In genomic region chr20:36183155-36183944, GRCh38 we compare ENCODE assay signal across 23 cellular contexts. TPM values are rescaled to one million over a fixed set of nuclear protein-coding genes. Genes with fewer than 3 reads are reported as not detected.
DNase-seq lines count a peak whose midpoint lies in the region; ATAC-seq, FAIRE-seq and TF ChIP-seq lines count a peak whose summit lies in the region.
"Had no signal": no experiment of that assay in that cellular context is flagged by ENCODE, and none has a peak within 500 bp of the region (broad histone marks: within the 10 kb centered on the region; RNA-seq: fewer than 3 reads in every experiment).

No MANE protein-coding gene starts in this region.

- no peaks in the 10 kb centered on the region for H4K20me1 ChIP-seq in astrocyte (ENCODE audit: insufficient read depth, low read length)

- intact Hi-C loops in right lobe of liver (cut with DNase I) = no loop called here
- intact Hi-C loops in natural killer cell (cut with micrococcal nuclease) = no loop called here

- POLR2A ChIA-PET in activated CD4-positive, alpha-beta memory T cell treated with anti-CD3 and anti-CD28 coated beads, Interleukin-2, amount 10 ng/mL, durations not matched to agents 7 days and 5 days (lab: Charles Lee) = no interaction called here

- H3K9me3 ChIP-seq in astrocyte (ENCODE audit: insufficient read depth, low read depth, low read length) = no peaks in the 10 kb centered on the region
- no peaks in the 10 kb centered on the region for H3K9me3 ChIP-seq in right lobe of liver
- H3K9me3 ChIP-seq: SK-N-SH had no signal

- TF ChIP-seq POLR2A in right lobe of liver (IDR thresholded peaks at IDR 0.05) = no peak

- DNase-seq in DMS53 (lab: John Stamatoyannopoulos, UW) (peak; percentile 64), DMS53 treated with DMSO at 0.1 percent for 48 hours (lab: John Stamatoyannopoulos, UW; ENCODE audit: unreplicated experiment) (no peak), astrocyte (ENCODE audit: low read depth) (no peak), right lobe of liver (peak; percentile 35 to 61 (median 55)), NCI-H748 (lab: John Stamatoyannopoulos, UW; ENCODE audit: unreplicated experiment) (no peak), natural killer cell (no peak), chondrocyte (ENCODE audit: low spot score) (no peak)
- no peak for DNase-seq in activated CD4-positive, alpha-beta memory T cell treated with anti-CD3 and anti-CD28 coated beads, Interleukin-2, amount 10 ng/mL, durations not matched to agents 7 days and 5 days
- DNase-seq: CD4-positive, alpha-beta memory T cell; GDM1; Kasumi-1; MM.1S; NCI-H1092 treated with DMSO at 0.1 percent for 48 hours; NCI-H1694; NCI-H510A treated with DMSO at 0.1 percent for 48 hours; Right ventricle myocardium superior; SK-N-SH had no signal

- H3K27me3 ChIP-seq in astrocyte (ENCODE audit: insufficient read depth, low read length) (no peaks in the 10 kb centered on the region), right lobe of liver (no peaks in the 10 kb centered on the region)

- H3K27ac ChIP-seq in astrocyte (ENCODE audit: low read depth, low read length) (no peak overlapping the region), right lobe of liver (peak overlapping the region in 1 of 3 donors; percentile 49)
- H3K27ac ChIP-seq: 22Rv1 had no signal

- H3K36me3 ChIP-seq in astrocyte (ENCODE audit: insufficient read depth, low read length) (no peaks in the 10 kb centered on the region), right lobe of liver (no peaks in the 10 kb centered on the region)

- H3K4me1 ChIP-seq in astrocyte (ENCODE audit: insufficient read depth, low read length) = peaks cover 7% of the 10 kb centered on the region
- H3K4me1 ChIP-seq in right lobe of liver = peaks cover 0 to 12% (median 0%) of the 10 kb centered on the region in 4 donors

- H2AFZ ChIP-seq in astrocyte (ENCODE audit: low read depth, low read length) = no peak overlapping the region

- H3K9me3 Mint-ChIP-seq in astrocyte (ENCODE audit: unreplicated experiment) = no peaks in the 10 kb centered on the region
- H3K9me3 Mint-ChIP-seq in natural killer cell = no peaks in the 10 kb centered on the region
- H3K9me3 Mint-ChIP-seq in activated CD4-positive, alpha-beta memory T cell treated with anti-CD3 and anti-CD28 coated beads, Interleukin-2, amount 10 ng/mL, durations not matched to agents 7 days and 5 days = no peaks in the 10 kb centered on the region
- H3K9me3 Mint-ChIP-seq in chondrocyte (ENCODE audit: low read depth) = no peaks in the 10 kb centered on the region
- H3K9me3 Mint-ChIP-seq: CD4-positive, alpha-beta memory T cell had no signal

- FAIRE-seq in astrocyte (lab: Jason Lieb, UNC) = no peak
- FAIRE-seq: D721Med, GM12878, GM18507 had no signal

- H3K4me3 ChIP-seq in astrocyte (ENCODE audit: insufficient read depth, low read depth, low read length) (no peak overlapping the region), right lobe of liver (no peak overlapping the region)
- H3K4me3 ChIP-seq: GM12878 had no signal

- WGBS in right lobe of liver (ENCODE audit: insufficient coverage, low coverage, low lambda C conversion rate, missing lambda C conversion rate) = 51% methylated on average over 5 of the region's 8 CpGs

- H3K4me3 Mint-ChIP-seq in astrocyte (ENCODE audit: unreplicated experiment) (no peak overlapping the region), natural killer cell (no peak overlapping the region), chondrocyte (ENCODE audit: unreplicated experiment) (no peak overlapping the region)
- no peak overlapping the region for H3K4me3 Mint-ChIP-seq in activated CD4-positive, alpha-beta memory T cell treated with anti-CD3 and anti-CD28 coated beads, Interleukin-2, amount 10 ng/mL, durations not matched to agents 7 days and 5 days
- H3K4me3 Mint-ChIP-seq: B cell; CD4-positive, alpha-beta memory T cell had no signal

- H3K27me3 Mint-ChIP-seq in astrocyte (ENCODE audit: low read depth, unreplicated experiment) (no peaks in the 10 kb centered on the region), natural killer cell (ENCODE audit: low read depth in 2 of 2) (no peaks in the 10 kb centered on the region), chondrocyte (ENCODE audit: low read depth) (no peaks in the 10 kb centered on the region)
- H3K27me3 Mint-ChIP-seq in activated CD4-positive, alpha-beta memory T cell treated with anti-CD3 and anti-CD28 coated beads, Interleukin-2, amount 10 ng/mL, durations not matched to agents 7 days and 5 days = no peaks in the 10 kb centered on the region
- H3K27me3 Mint-ChIP-seq: B cell; CD4-positive, alpha-beta memory T cell had no signal

- no peak overlapping the region for H3K9ac ChIP-seq in astrocyte (ENCODE audit: low read length)
- H3K9ac ChIP-seq: SK-N-SH had no signal

- H3K79me2 ChIP-seq in astrocyte (ENCODE audit: insufficient read depth, low read length) = no peaks in the 10 kb centered on the region

- CTCF ChIA-PET in activated CD4-positive, alpha-beta memory T cell treated with anti-CD3 and anti-CD28 coated beads, Interleukin-2, amount 10 ng/mL, durations not matched to agents 7 days and 5 days (lab: Charles Lee) = interaction anchor here (0.6 to 1.8 kb wide), 3 partner anchors 17 to 190 kb away, joined by 3 to 4 read pairs (median 3); no protein-coding TSS in a partner anchor

- H3K36me3 Mint-ChIP-seq in astrocyte (ENCODE audit: low read depth, unreplicated experiment) (peaks cover 27% of the 10 kb centered on the region), natural killer cell (no peaks in the 10 kb centered on the region), chondrocyte (ENCODE audit: low read depth) (peaks cover 15% of the 10 kb centered on the region)
- no peaks in the 10 kb centered on the region for H3K36me3 Mint-ChIP-seq in activated CD4-positive, alpha-beta memory T cell treated with anti-CD3 and anti-CD28 coated beads, Interleukin-2, amount 10 ng/mL, durations not matched to agents 7 days and 5 days (ENCODE audit: low read depth)
- H3K36me3 Mint-ChIP-seq: CD4-positive, alpha-beta memory T cell had no signal

- H3K27ac Mint-ChIP-seq in astrocyte (ENCODE audit: unreplicated experiment) (peak overlapping the region; percentile 31), natural killer cell (no peak overlapping the region), chondrocyte (ENCODE audit: unreplicated experiment) (no peak overlapping the region)
- no peak overlapping the region for H3K27ac Mint-ChIP-seq in activated CD4-positive, alpha-beta memory T cell treated with anti-CD3 and anti-CD28 coated beads, Interleukin-2, amount 10 ng/mL, durations not matched to agents 7 days and 5 days
- H3K27ac Mint-ChIP-seq: B cell had no signal

- TF ChIP-seq CTCF in astrocyte (IDR thresholded peaks at IDR 0.05; ENCODE audit: insufficient read depth, low read depth, low read length) (no peak), right lobe of liver (IDR thresholded peaks at IDR 0.05) (no peak), natural killer cell (IDR thresholded peaks at IDR 0.05) (no peak), chondrocyte (IDR thresholded peaks at IDR 0.05) (no peak)

- ATAC-seq in right lobe of liver = peak; percentile 61 to 81 (median 72)
- no peak for ATAC-seq in natural killer cell
- ATAC-seq: Panc1 had no signal

- peaks cover 6% of the 10 kb centered on the region for H3K4me1 Mint-ChIP-seq in astrocyte (ENCODE audit: low read depth, unreplicated experiment)
- no peaks in the 10 kb centered on the region for H3K4me1 Mint-ChIP-seq in natural killer cell
- H3K4me1 Mint-ChIP-seq in activated CD4-positive, alpha-beta memory T cell treated with anti-CD3 and anti-CD28 coated beads, Interleukin-2, amount 10 ng/mL, durations not matched to agents 7 days and 5 days = no peaks in the 10 kb centered on the region
- no peaks in the 10 kb centered on the region for H3K4me1 Mint-ChIP-seq in chondrocyte (ENCODE audit: low read depth)
- H3K4me1 Mint-ChIP-seq: B cell; CD4-positive, alpha-beta memory T cell had no signal

- no peak overlapping the region for H3K4me2 ChIP-seq in astrocyte (ENCODE audit: low read length)
- H3K4me2 ChIP-seq: SK-N-SH had no signal

RNA-seq across cellular contexts. Expression of gene EPB41L1, which starts 28.8 kb away (rescaled TPM):
- 35.0 and 39.4 TPM in 2 replicates for total RNA-seq in astrocyte
- 10 to 100 TPM in 1 of 6 experiments, 1 to 10 TPM in 5; 3.1 to 13.2 (median 5.3) TPM for total RNA-seq in right lobe of liver
- total RNA-seq in natural killer cell = under 1 TPM in 2 of 3 donors, not detected in 1; 0.21 to 0.29 TPM
- total RNA-seq in activated CD4-positive, alpha-beta memory T cell treated with anti-CD3 and anti-CD28 coated beads, Interleukin-2, amount 10 ng/mL, durations not matched to agents 7 days and 5 days = under 1 TPM in 1 of 2 experiments, not detected in 1; 0.20 TPM
- 41.1 to 42.7 TPM (median 42.1 TPM) in 3 replicates for total RNA-seq in chondrocyte

RNA-seq across cellular contexts. Expression of gene AAR2, which starts 52.9 kb away (rescaled TPM):
- total RNA-seq in astrocyte (20.9 and 21.7 TPM in 2 replicates), right lobe of liver (10 to 100 TPM; 11.8 to 16.7 (median 13.5) TPM), natural killer cell (10 to 100 TPM; 22.6 to 26.5 (median 25.6) TPM), chondrocyte (24.6 to 27.2 TPM (median 24.6 TPM) in 3 replicates)
- 10 to 100 TPM; 17.6 to 19.4 TPM for total RNA-seq in activated CD4-positive, alpha-beta memory T cell treated with anti-CD3 and anti-CD28 coated beads, Interleukin-2, amount 10 ng/mL, durations not matched to agents 7 days and 5 days

Comparison
In these comparisons a context has a peak if more than half of its experiments do, and no peak if none do; other contexts are left out.
1. DNase-seq: peak in DMS53 (single experiment) and right lobe of liver (3 of 3); none in DMS53 treated with DMSO at 0.1 percent for 48 hours (single experiment), astrocyte (single experiment), NCI-H748 (single experiment), natural killer cell (single experiment), activated CD4-positive, alpha-beta memory T cell treated with anti-CD3 and anti-CD28 coated beads, Interleukin-2, amount 10 ng/mL, durations not matched to agents 7 days and 5 days (single experiment) and chondrocyte (single experiment).
2. ATAC-seq: peak in right lobe of liver (4 of 4); none in natural killer cell (0 of 3).